1 cellular context compared by ENCODE assay signal in the genomic region with DNA sequence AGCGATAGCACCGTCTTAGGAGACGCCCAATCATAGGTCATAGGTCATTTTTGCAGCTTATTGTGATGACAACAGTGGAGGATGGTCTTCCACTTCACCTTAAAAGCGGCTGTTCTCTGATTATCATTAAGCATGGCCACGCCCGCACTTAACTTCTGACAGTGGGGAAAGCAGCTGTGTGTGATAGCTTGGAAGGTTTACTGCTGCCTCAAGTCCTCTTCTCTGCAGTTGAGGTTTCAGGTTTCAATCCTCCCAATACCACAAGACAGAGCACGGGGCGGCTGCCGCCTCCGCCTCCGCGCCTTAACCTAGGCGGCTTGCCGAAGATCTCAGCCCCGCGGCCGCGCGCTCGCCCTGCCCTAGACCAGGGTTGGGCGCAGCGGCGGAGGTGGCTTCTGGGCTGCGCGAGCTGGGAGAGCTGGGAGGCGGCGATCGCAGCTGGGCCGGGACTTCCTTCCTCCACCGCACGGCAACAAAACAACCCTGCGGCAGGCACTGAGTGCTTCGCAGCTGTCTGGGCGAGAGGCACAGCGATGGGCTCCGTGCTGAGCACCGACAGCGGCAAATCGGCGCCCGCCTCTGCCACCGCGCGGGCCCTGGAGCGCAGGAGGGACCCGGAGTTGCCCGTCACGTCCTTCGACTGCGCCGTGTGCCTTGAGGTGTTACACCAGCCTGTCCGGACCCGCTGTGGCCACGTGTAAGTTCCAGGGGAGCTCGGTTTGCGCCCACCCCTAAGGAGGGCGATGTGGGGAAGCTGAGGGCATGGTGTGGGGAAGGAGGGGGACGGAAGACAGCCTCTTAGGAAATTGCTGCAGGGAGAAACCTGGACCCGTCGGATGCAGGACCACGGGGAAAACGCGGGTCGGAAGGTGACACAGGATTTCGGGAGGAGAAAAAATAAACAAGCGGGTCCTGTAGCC.
TF ChIP-seq lines count a peak whose summit lies in the region.

A gene (plus strand): TSS at position 495 of the 920 bp plus-strand sequence. CDS start 39 bp downstream, at position 534.

TF ChIP-seq in GM12878, 131 proteins besides CTCF, POLR2A, EP300 and RAD21 (continued from another document):
- TF ChIP-seq HCFC1 (IDR thresholded peaks at IDR 0.05; ENCODE audit: low read length), result no peak
- TF ChIP-seq, protein P1, sequence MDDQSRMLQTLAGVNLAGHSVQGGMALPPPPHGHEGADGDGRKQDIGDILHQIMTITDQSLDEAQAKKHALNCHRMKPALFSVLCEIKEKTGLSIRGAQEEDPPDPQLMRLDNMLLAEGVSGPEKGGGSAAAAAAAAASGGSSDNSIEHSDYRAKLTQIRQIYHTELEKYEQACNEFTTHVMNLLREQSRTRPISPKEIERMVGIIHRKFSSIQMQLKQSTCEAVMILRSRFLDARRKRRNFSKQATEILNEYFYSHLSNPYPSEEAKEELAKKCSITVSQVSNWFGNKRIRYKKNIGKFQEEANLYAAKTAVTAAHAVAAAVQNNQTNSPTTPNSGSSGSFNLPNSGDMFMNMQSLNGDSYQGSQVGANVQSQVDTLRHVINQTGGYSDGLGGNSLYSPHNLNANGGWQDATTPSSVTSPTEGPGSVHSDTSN (IDR thresholded peaks at IDR 0.05; ENCODE audit: insufficient replicate concordance, low read depth, low read length), result no peak
- TF ChIP-seq MYB (IDR thresholded peaks at IDR 0.05; ENCODE audit: borderline replicate concordance, low read depth, low read length), result no peak
- peak; percentile 59; the same call in 1 of the 2 replicates for TF ChIP-seq LARP7 (IDR thresholded peaks at IDR 0.05)
- TF ChIP-seq BACH1 (IDR thresholded peaks at IDR 0.05; ENCODE audit: borderline replicate concordance), result no peak
- peak; percentile 70 for TF ChIP-seq NR2F1 (conservative IDR thresholded peaks at IDR 0.05)
- no peak for TF ChIP-seq KAT2A (conservative IDR thresholded peaks at IDR 0.05; ENCODE audit: control insufficient read depth, low read depth, low read length)
- TF ChIP-seq ESRRA (IDR thresholded peaks at IDR 0.05; ENCODE audit: low read length), result no peak
- no peak for TF ChIP-seq ETV6 (conservative IDR thresholded peaks at IDR 0.05 in 1 of 2, IDR thresholded peaks at IDR 0.05 in 1 of 2; ENCODE audit: borderline replicate concordance in 1 of 2, low read depth in 1 of 2)
- TF ChIP-seq, protein P2, sequence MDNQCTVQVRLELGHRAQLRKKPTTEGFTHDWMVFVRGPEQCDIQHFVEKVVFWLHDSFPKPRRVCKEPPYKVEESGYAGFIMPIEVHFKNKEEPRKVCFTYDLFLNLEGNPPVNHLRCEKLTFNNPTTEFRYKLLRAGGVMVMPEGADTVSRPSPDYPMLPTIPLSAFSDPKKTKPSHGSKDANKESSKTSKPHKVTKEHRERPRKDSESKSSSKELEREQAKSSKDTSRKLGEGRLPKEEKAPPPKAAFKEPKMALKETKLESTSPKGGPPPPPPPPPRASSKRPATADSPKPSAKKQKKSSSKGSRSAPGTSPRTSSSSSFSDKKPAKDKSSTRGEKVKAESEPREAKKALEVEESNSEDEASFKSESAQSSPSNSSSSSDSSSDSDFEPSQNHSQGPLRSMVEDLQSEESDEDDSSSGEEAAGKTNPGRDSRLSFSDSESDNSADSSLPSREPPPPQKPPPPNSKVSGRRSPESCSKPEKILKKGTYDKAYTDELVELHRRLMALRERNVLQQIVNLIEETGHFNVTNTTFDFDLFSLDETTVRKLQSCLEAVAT (IDR thresholded peaks at IDR 0.05), result no peak
- TF ChIP-seq SMARCA5 (IDR thresholded peaks at IDR 0.05), result no peak
- no peak for TF ChIP-seq TCF7 (IDR thresholded peaks at IDR 0.05; ENCODE audit: borderline replicate concordance)
- no peak for TF ChIP-seq JUND (IDR thresholded peaks at IDR 0.05; ENCODE audit: low read depth, low read length)
- no peak for TF ChIP-seq FOXK2 (IDR thresholded peaks at IDR 0.05)
- no peak for TF ChIP-seq GATAD2B (conservative IDR thresholded peaks at IDR 0.05; ENCODE audit: low read depth)
- no peak for TF ChIP-seq GABPA (IDR thresholded peaks at IDR 0.05; ENCODE audit: low read depth)
- TF ChIP-seq ZBED1 (IDR thresholded peaks at IDR 0.05; ENCODE audit: borderline replicate concordance), result 0 out of 2 replicates have a peak, but pooled peaks have one; percentile 15
- TF ChIP-seq CBX5 (IDR thresholded peaks at IDR 0.05; ENCODE audit: low read depth), result peak; percentile 94; the same call in 1 of the 2 replicates
- TF ChIP-seq NR2C1 (IDR thresholded peaks at IDR 0.05), result peak; percentile 57
- TF ChIP-seq, protein P3, sequence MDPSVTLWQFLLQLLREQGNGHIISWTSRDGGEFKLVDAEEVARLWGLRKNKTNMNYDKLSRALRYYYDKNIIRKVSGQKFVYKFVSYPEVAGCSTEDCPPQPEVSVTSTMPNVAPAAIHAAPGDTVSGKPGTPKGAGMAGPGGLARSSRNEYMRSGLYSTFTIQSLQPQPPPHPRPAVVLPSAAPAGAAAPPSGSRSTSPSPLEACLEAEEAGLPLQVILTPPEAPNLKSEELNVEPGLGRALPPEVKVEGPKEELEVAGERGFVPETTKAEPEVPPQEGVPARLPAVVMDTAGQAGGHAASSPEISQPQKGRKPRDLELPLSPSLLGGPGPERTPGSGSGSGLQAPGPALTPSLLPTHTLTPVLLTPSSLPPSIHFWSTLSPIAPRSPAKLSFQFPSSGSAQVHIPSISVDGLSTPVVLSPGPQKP (IDR thresholded peaks at IDR 0.05; ENCODE audit: low read depth, low read length), result no peak
- TF ChIP-seq, protein P4, sequence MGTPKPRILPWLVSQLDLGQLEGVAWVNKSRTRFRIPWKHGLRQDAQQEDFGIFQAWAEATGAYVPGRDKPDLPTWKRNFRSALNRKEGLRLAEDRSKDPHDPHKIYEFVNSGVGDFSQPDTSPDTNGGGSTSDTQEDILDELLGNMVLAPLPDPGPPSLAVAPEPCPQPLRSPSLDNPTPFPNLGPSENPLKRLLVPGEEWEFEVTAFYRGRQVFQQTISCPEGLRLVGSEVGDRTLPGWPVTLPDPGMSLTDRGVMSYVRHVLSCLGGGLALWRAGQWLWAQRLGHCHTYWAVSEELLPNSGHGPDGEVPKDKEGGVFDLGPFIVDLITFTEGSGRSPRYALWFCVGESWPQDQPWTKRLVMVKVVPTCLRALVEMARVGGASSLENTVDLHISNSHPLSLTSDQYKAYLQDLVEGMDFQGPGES (IDR thresholded peaks at IDR 0.05), result no peak
- TF ChIP-seq, protein P5, sequence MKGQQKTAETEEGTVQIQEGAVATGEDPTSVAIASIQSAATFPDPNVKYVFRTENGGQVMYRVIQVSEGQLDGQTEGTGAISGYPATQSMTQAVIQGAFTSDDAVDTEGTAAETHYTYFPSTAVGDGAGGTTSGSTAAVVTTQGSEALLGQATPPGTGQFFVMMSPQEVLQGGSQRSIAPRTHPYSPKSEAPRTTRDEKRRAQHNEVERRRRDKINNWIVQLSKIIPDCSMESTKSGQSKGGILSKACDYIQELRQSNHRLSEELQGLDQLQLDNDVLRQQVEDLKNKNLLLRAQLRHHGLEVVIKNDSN (IDR thresholded peaks at IDR 0.05; ENCODE audit: borderline replicate concordance, extremely low read length, insufficient read depth, low read depth, low read length), result no peak
